In the genomic region with DNA sequence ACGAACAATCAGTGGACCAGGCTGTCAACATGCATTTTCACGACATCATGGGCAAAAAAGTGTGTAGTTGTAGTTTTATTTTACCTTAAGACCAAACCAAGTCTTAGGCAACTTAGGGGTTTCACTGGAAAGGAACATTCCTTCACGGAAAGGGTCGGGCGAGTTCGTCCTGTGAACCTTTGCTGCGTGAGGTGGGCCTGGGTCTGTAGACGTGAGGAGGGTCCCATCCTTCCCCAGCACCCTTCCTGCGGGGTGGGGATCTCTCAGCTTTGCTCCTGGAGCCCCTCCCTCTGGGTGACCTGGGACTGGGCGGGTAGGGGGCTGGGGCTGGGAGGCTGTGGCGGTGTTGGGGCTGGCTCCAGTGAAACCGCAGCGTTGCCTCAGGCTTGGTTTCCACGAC, we compare ENCODE assay signal across 20 cellular contexts. TPM values are rescaled to one million over a fixed set of nuclear protein-coding genes. Genes with fewer than 3 reads are reported as not detected.
"Had no signal": no experiment of that assay in that cellular context is flagged by ENCODE, and none has a peak within 500 bp of the region (broad histone marks: within the 10 kb centered on the region; RNA-seq: fewer than 3 reads in every experiment).

No MANE protein-coding gene starts in this region.

- H3K4me3 Mint-ChIP-seq: activated B cell treated with CpG ODN at 0.5 μM for 24 hours; activated CD8-positive, alpha-beta T cell treated with anti-CD3 and anti-CD28 coated beads for 36 hours; activated naive CD8-positive, alpha-beta T cell; activated T-cell treated with anti-CD3 and anti-CD28 coated beads, Interleukin-2, amount 50 U/mL, for 4 hours; naive thymus-derived CD8-positive, alpha-beta T cell; stimulated activated naive CD8-positive, alpha-beta T cell treated with anti-CD3 and anti-CD28 coated beads, Interleukin-15, amount 100 ng/mL, for 72 hours had no signal

- H3K27ac Mint-ChIP-seq: activated B cell treated with CpG ODN at 0.5 μM for 24 hours; activated CD8-positive, alpha-beta T cell treated with anti-CD3 and anti-CD28 coated beads for 36 hours; activated naive CD8-positive, alpha-beta T cell; naive thymus-derived CD8-positive, alpha-beta T cell; stimulated activated naive CD8-positive, alpha-beta T cell treated with anti-CD3 and anti-CD28 coated beads, Interleukin-15, amount 100 ng/mL, for 72 hours had no signal

- DNase-seq: activated B cell treated with CpG ODN at 0.5 μM for 24 hours; activated CD4-positive, alpha-beta T cell treated with anti-CD3 and anti-CD28 coated beads for 48 hours; activated CD8-positive, alpha-beta T cell treated with anti-CD3 and anti-CD28 coated beads for 36 hours; activated effector memory CD4-positive, alpha-beta T cell treated with anti-CD3 and anti-CD28 coated beads, Interleukin-2, amount 50 U/mL, for 16 hours; activated T-cell treated with anti-CD3 and anti-CD28 coated beads, Interleukin-2, amount 50 U/mL, for 4 hours; amniotic stem cell; body of pancreas; caudate nucleus; colonic mucosa; gastrocnemius medialis; heart right ventricle; islet precursor cell; naive thymus-derived CD8-positive, alpha-beta T cell; psoas muscle; right lobe of liver; stimulated activated naive CD8-positive, alpha-beta T cell treated with anti-CD3 and anti-CD28 coated beads, Interleukin-15, amount 100 ng/mL, for 72 hours; T-helper 2 cell; testis had no signal

- H3K27ac ChIP-seq: body of pancreas, colonic mucosa, gastrocnemius medialis, heart right ventricle, psoas muscle, right lobe of liver, testis had no signal

- H3K9me3 ChIP-seq: body of pancreas, colonic mucosa, gastrocnemius medialis, heart right ventricle, psoas muscle, right lobe of liver, testis had no signal

- FAIRE-seq: TTC549 had no signal

- H3K4me1 ChIP-seq: body of pancreas, colonic mucosa, psoas muscle had no signal

- H3K9me3 Mint-ChIP-seq: activated B cell treated with CpG ODN at 0.5 μM for 24 hours; activated CD8-positive, alpha-beta T cell treated with anti-CD3 and anti-CD28 coated beads for 36 hours; activated T-cell treated with anti-CD3 and anti-CD28 coated beads, Interleukin-2, amount 50 U/mL, for 4 hours; naive thymus-derived CD8-positive, alpha-beta T cell; stimulated activated naive CD8-positive, alpha-beta T cell treated with anti-CD3 and anti-CD28 coated beads, Interleukin-15, amount 100 ng/mL, for 72 hours had no signal

- H3K27me3 Mint-ChIP-seq: activated B cell treated with CpG ODN at 0.5 μM for 24 hours; activated CD8-positive, alpha-beta T cell treated with anti-CD3 and anti-CD28 coated beads for 36 hours; activated naive CD8-positive, alpha-beta T cell; naive thymus-derived CD8-positive, alpha-beta T cell; stimulated activated naive CD8-positive, alpha-beta T cell treated with anti-CD3 and anti-CD28 coated beads, Interleukin-15, amount 100 ng/mL, for 72 hours had no signal

- H3K36me3 Mint-ChIP-seq: activated naive CD8-positive, alpha-beta T cell had no signal

- H3K27me3 ChIP-seq: body of pancreas, colonic mucosa, gastrocnemius medialis, heart right ventricle, right lobe of liver, testis had no signal

- H3K4me3 ChIP-seq: body of pancreas, colonic mucosa, gastrocnemius medialis, heart right ventricle, psoas muscle, right lobe of liver, testis had no signal

RNA-seq across cellular contexts. Expression of gene APC2, which starts 24.0 kb away (rescaled TPM):
- polyA plus RNA-seq: naive thymus-derived CD8-positive, alpha-beta T cell had no signal
